In the genomic region with DNA sequence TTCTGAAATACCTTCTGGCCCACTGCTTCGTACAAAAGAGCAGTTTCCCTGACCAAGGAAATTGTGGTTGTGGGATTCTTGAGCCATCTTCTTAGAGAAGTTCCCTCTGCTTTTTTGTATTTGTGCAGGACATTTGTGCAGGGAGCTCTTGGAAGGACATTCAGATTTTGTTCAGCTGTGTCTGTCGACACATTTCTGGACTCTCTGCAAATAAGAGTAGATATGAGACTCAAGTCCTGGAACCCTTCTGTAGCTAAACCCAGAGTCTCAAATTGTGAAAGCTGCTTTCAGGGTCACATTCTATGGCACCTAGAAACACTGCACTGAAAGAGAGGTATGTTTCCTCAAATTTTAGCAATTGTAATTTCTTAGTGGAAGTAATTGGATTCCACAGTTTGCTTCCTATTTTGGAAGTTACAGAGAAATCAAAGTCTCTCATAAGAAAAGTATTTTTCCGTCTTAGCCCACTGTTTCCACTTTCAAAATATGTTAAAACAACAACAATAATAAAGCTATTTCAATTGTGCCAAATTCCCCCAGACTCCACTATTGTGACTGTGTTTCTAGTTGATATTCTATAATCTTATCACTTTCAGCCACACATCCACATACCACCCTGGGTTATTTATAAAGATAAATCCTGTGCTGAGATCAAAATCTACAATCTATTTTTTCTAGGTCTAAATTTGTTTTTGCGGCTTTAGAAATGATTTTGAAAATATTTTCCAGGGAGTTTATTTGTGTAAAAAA, we compare ENCODE assay signal across 19 cellular contexts.
"Had no signal": no experiment of that assay in that cellular context is flagged by ENCODE, and none has a peak within 500 bp of the region (broad histone marks: within the 10 kb centered on the region; RNA-seq: fewer than 3 reads in every experiment).

No MANE protein-coding gene starts in this region.

- ATAC-seq: activated CD8-positive, alpha-beta T cell treated with anti-CD3 and anti-CD28 coated beads, Interleukin-2, amount 10 ng/mL, durations not matched to agents 7 days and 5 days; gastrocnemius medialis; left lobe of liver; stimulated activated naive CD8-positive, alpha-beta T cell treated with anti-CD3 and anti-CD28 coated beads, Interleukin-15, Interleukin-2, amounts not matched to agents 100 U/mL and 50 U/mL, for 24 hours had no signal

- H3K4me1 ChIP-seq: gastrocnemius medialis, parathyroid adenoma, thyroid gland had no signal

- H3K36me3 ChIP-seq: esophagus squamous epithelium, gastrocnemius medialis, thyroid gland, WERI-Rb-1 had no signal

- H3K4me3 ChIP-seq: esophagus squamous epithelium, gastrocnemius medialis, SK-N-MC, thyroid gland had no signal

- DNase-seq: activated CD4-positive, alpha-beta T cell treated with anti-CD3 and anti-CD28 coated beads, Interleukin-2, amount 50 U/mL, for 1 hour; activated CD4-positive, CD25-positive, alpha-beta regulatory T cell treated with anti-CD3 and anti-CD28 coated beads, Interleukin-2, amount 50 U/mL, for 72 hours; activated CD8-positive, alpha-beta T cell treated with anti-CD3 and anti-CD28 coated beads, Interleukin-2, amount 10 ng/mL, durations not matched to agents 7 days and 5 days; activated gamma-delta T cell; anterior cingulate cortex; caudate nucleus; effector memory CD4-positive, alpha-beta T cell; esophagus squamous epithelium; gastrocnemius medialis; kidney; mesenchymal stem cell; nucleus accumbens; stimulated activated CD4-positive, alpha-beta T cell treated with anti-CD3 and anti-CD28 coated beads, Interleukin-4, amount 100 ng/mL, for 4 hours; stimulated activated naive CD8-positive, alpha-beta T cell treated with anti-CD3 and anti-CD28 coated beads, Interleukin-15, Interleukin-2, amounts not matched to agents 100 U/mL and 50 U/mL, for 24 hours; thyroid gland; WERI-Rb-1 had no signal

- H3K27ac ChIP-seq: esophagus squamous epithelium, gastrocnemius medialis, parathyroid adenoma, SK-N-MC, thyroid gland, WERI-Rb-1 had no signal

- H3K27me3 ChIP-seq: esophagus squamous epithelium, gastrocnemius medialis, thyroid gland had no signal

- H3K9me3 ChIP-seq: thyroid gland had no signal
